Comparison of ENCODE assay signal across 10 cellular contexts in genomic region chr1:226661271-226661670, GRCh38.
DNase-seq lines count a peak whose midpoint lies in the region; ATAC-seq and TF ChIP-seq lines count a peak whose summit lies in the region.
"Had no signal": no experiment of that assay in that cellular context is flagged by ENCODE, and none has a peak within 500 bp of the region (broad histone marks: within the 10 kb centered on the region; RNA-seq: fewer than 3 reads in every experiment).

No MANE protein-coding gene starts in this region.

- H4K20me1 ChIP-seq in IMR-90 (ENCODE audit: insufficient read depth, low read length) = peaks cover 5% of the 10 kb centered on the region

- peaks cover 33% of the 10 kb centered on the region for H3K4me1 ChIP-seq in IMR-90 (ENCODE audit: control insufficient read depth, insufficient read depth, low read length)
- peaks cover 66% of the 10 kb centered on the region for H3K4me1 ChIP-seq in right cardiac atrium (ENCODE audit: control insufficient read depth, insufficient read depth, low read length)

- peak overlapping the region; percentile 7 for H2AK9ac ChIP-seq in IMR-90 (replicated peaks; ENCODE audit: low read depth, low read length, poor library complexity)

- peak overlapping the region; percentile 71; the same call in 1 of the 2 replicates for H2BK20ac ChIP-seq in IMR-90 (ENCODE audit: low read depth, low read length)

- no peak overlapping the region for H3K27ac ChIP-seq in IMR-90 (ENCODE audit: insufficient read depth, low read length)
- peak overlapping the region; percentile 98 for H3K27ac ChIP-seq in right cardiac atrium (ENCODE audit: low read length)
- H3K27ac ChIP-seq in skin epidermis = peak overlapping the region in 20 of 21 experiments; percentile 27 to 92 (median 82)

- peaks cover 98% of the 10 kb centered on the region for H3K4me1 Mint-ChIP-seq in activated CD8-positive, alpha-beta T cell treated with anti-CD3 and anti-CD28 coated beads for 36 hours (ENCODE audit: low read depth)

- no peaks in the 10 kb centered on the region for H3K27me3 Mint-ChIP-seq in activated CD8-positive, alpha-beta T cell treated with anti-CD3 and anti-CD28 coated beads for 36 hours

- peak overlapping the region; percentile 14; the same call in 1 of the 2 replicates for H3K18ac ChIP-seq in IMR-90 (ENCODE audit: low read depth, low read length)

- H3K36me3 Mint-ChIP-seq in activated CD8-positive, alpha-beta T cell treated with anti-CD3 and anti-CD28 coated beads for 36 hours (ENCODE audit: low read depth) = peaks cover 28% of the 10 kb centered on the region

- no peak overlapping the region for H4K5ac ChIP-seq in IMR-90 (ENCODE audit: low read depth, low read length)

- H3K79me1 ChIP-seq in IMR-90 (ENCODE audit: low read depth in 1 of 2, low read length in 2 of 2) = peaks cover 0 to 8% of the 10 kb centered on the region in 2 experiments; a peak in 2 of 4 replicates

- H3K9me3 Mint-ChIP-seq in activated CD8-positive, alpha-beta T cell treated with anti-CD3 and anti-CD28 coated beads for 36 hours = no peaks in the 10 kb centered on the region

- dilution Hi-C loops in IMR-90 (cut with HindIII; ENCODE audit: low sequenced_read_pairs, unreplicated experiment) = no loop called here

- POLR2A ChIA-PET in IMR-90 (lab: Charles Lee; ENCODE audit: unreplicated experiment) = no interaction called here
- POLR2A ChIA-PET in activated CD8-positive, alpha-beta T cell treated with anti-CD3 and anti-CD28 coated beads for 36 hours (lab: Charles Lee) = interaction anchor here (1.0 to 5.1 kb wide), 12 partner anchors 11 to 72 kb away, joined by 3 to 56 read pairs (median 4); no protein-coding TSS in a partner anchor

- H3K4me3 Mint-ChIP-seq in activated CD8-positive, alpha-beta T cell treated with anti-CD3 and anti-CD28 coated beads for 36 hours = no peak overlapping the region

- TF ChIP-seq RAD21 in IMR-90 (IDR thresholded peaks at IDR 0.05; ENCODE audit: low read length) = no peak

- no CpG with 5 or more reads among the region's 2 CpGs for WGBS in IMR-90 (ENCODE audit: extremely low coverage in 2 of 2, insufficient read length in 1 of 2), 2 experiments
- 73% methylated on average over 2 of the region's 2 CpGs for WGBS in right cardiac atrium

- CTCF ChIA-PET in IMR-90 (lab: Yijun Ruan, JAX) = interaction anchor here (0.6 kb wide), 1 partner anchor 337 kb away, joined by 5 read pairs; no protein-coding TSS in a partner anchor
- CTCF ChIA-PET in activated CD8-positive, alpha-beta T cell treated with anti-CD3 and anti-CD28 coated beads for 36 hours (lab: Charles Lee) = interaction anchor here (0.8 to 3.3 kb wide), 13 partner anchors 10 to 222 kb away, joined by 3 to 22 read pairs (median 5); partner anchors contain the start of gene ITPKB

- no peaks in the 10 kb centered on the region for H3K9me3 ChIP-seq in IMR-90 (ENCODE audit: control insufficient read depth, insufficient read depth, low read length)
- H3K9me3 ChIP-seq in right cardiac atrium (ENCODE audit: control insufficient read depth, low read length) = no peaks in the 10 kb centered on the region

- H2BK120ac ChIP-seq in IMR-90 (ENCODE audit: low read depth, low read length) = peak overlapping the region; percentile 74; the same call in 1 of the 2 replicates

- H4K8ac ChIP-seq in IMR-90 (ENCODE audit: low read depth in 2 of 2, low read length in 2 of 2) = peak overlapping the region; percentile 46 to 68; a peak in 2 of 4 replicates

- H2AK5ac ChIP-seq in IMR-90 (ENCODE audit: low read depth, low read length) = peak overlapping the region; percentile 90

- peaks cover 36% of the 10 kb centered on the region for H3K9me1 ChIP-seq in IMR-90 (ENCODE audit: insufficient read depth, low read length)

- intact Hi-C loops in IMR-90 (cut with micrococcal nuclease) (loop anchor here (5.0 kb wide), 1 partner anchor 76 kb away; the partner anchor contains the start of gene ITPKB), right cardiac atrium (cut with DNase I) (loop anchor here in 1 of 4 donors (5.0 kb wide), 1 partner anchor 46 kb away; no protein-coding TSS in a partner anchor)
- intact Hi-C loops in activated CD8-positive, alpha-beta T cell treated with anti-CD3 and anti-CD28 coated beads for 36 hours (cut with micrococcal nuclease) = no loop called here

- peak overlapping the region; percentile 51 for H4K91ac ChIP-seq in IMR-90 (ENCODE audit: insufficient read depth, low read depth, low read length)

- H2BK15ac ChIP-seq in IMR-90 (ENCODE audit: low read depth, low read length) = 0 out of 3 replicates have a peak overlapping the region, but pooled peaks have one; percentile 86

- no peak overlapping the region for H3K9ac ChIP-seq in IMR-90 (ENCODE audit: low read depth, low read length)

- no peak overlapping the region for H3K4me3 ChIP-seq in IMR-90 (ENCODE audit: insufficient read depth, low read depth, low read length)
- no peak overlapping the region for H3K4me3 ChIP-seq in right cardiac atrium (ENCODE audit: low read length)
- H3K4me3 ChIP-seq in skin epidermis = no peak overlapping the region
- no peak overlapping the region for H3K4me3 ChIP-seq in foreskin fibroblast (ENCODE audit: low read depth in 1 of 2, low read length in 2 of 2)

- no peak overlapping the region for H2BK5ac ChIP-seq in IMR-90 (ENCODE audit: low read depth, low read length, poor library complexity, severe bottlenecking)

- TF ChIP-seq POLR2A in IMR-90 (IDR thresholded peaks at IDR 0.05; ENCODE audit: low read depth, low read length) = no peak

- H3K23ac ChIP-seq in IMR-90 (ENCODE audit: low read depth, low read length) = peak overlapping the region; percentile 8; the same call in 1 of the 2 replicates

- H3K4ac ChIP-seq in IMR-90 (ENCODE audit: low read depth, low read length) = peak overlapping the region; percentile 19; the same call in 1 of the 2 replicates

- no peak overlapping the region for H3K56ac ChIP-seq in IMR-90 (ENCODE audit: extremely low read depth, insufficient read depth, low read length)

- in situ Hi-C loops in IMR-90 (cut with MboI; ENCODE audit: low sequenced_read_pairs) = no loop called here

- H3K27me3 ChIP-seq in IMR-90 (ENCODE audit: control insufficient read depth, insufficient read depth, low read length) (no peaks in the 10 kb centered on the region), right cardiac atrium (ENCODE audit: control insufficient read depth, insufficient read depth) (no peaks in the 10 kb centered on the region)

- peak overlapping the region; percentile 96 for H3K27ac Mint-ChIP-seq in activated CD8-positive, alpha-beta T cell treated with anti-CD3 and anti-CD28 coated beads for 36 hours

- no peak for TF ChIP-seq CTCF in IMR-90 (conservative IDR thresholded peaks at IDR 0.05; ENCODE audit: low read depth, low read length)
- no peak for TF ChIP-seq CTCF in activated CD8-positive, alpha-beta T cell treated with anti-CD3 and anti-CD28 coated beads for 36 hours (IDR thresholded peaks at IDR 0.05)
- TF ChIP-seq CTCF in foreskin fibroblast (IDR thresholded peaks at IDR 0.05; ENCODE audit: low read depth, low read length) = no peak

- H2AFZ ChIP-seq in IMR-90 (replicated peaks; ENCODE audit: low read length, poor library complexity) = no peak overlapping the region

- ATAC-seq in IMR-90 (ENCODE audit: low read depth) = no peak
- no peak for ATAC-seq in activated CD8-positive, alpha-beta T cell treated with anti-CD3 and anti-CD28 coated beads for 36 hours
- ATAC-seq in right cardiac atrium = no peak
- no peak for ATAC-seq in GM19035 (IDR thresholded peaks at IDR 0.05; ENCODE audit: unreplicated experiment)
- ATAC-seq in SK-N-SH treated with all-trans-retinoic acid at 6 μM for 48 hours = no peak

- peak overlapping the region; percentile 12; the same call in 1 of the 2 replicates for H3K14ac ChIP-seq in IMR-90 (replicated peaks; ENCODE audit: low read depth, low read length)

- H3K4me2 ChIP-seq in IMR-90 (ENCODE audit: low read depth, low read length) = no peak overlapping the region

- no peaks in the 10 kb centered on the region for H3K36me3 ChIP-seq in IMR-90 (ENCODE audit: control insufficient read depth, insufficient read depth, low read length)

- BruUV-seq in IMR-90 (replicated peaks; lab: Mats Ljungman, UMichigan) = no TSS peak

- DNase-seq in IMR-90 (no peak), right cardiac atrium (peak in 2 of 3 donors; percentile 7 to 20), foreskin fibroblast (no peak)
- peak; percentile 36 for DNase-seq in activated CD8-positive, alpha-beta T cell treated with anti-CD3 and anti-CD28 coated beads for 36 hours
- DNase-seq: effector CD4-positive, alpha-beta T cell; NCI-H187; RPMI8226 had no signal

TF ChIP-seq in IMR-90, 13 proteins besides CTCF, POLR2A, EP300 and RAD21 (continues in another document):
- TF ChIP-seq BHLHE40 (IDR thresholded peaks at IDR 0.05; ENCODE audit: low read depth, low read length) (no peak), CEBPB (IDR thresholded peaks at IDR 0.05; ENCODE audit: low read depth, low read length) (no peak), SMC3 (IDR thresholded peaks at IDR 0.05; ENCODE audit: low read depth, low read length) (no peak), MXI1 (IDR thresholded peaks at IDR 0.05; ENCODE audit: borderline replicate concordance, low read depth, low read length) (no peak), USF2 (IDR thresholded peaks at IDR 0.05; ENCODE audit: low read depth, low read length) (no peak), CHD1 (IDR thresholded peaks at IDR 0.05; ENCODE audit: low read depth, low read length) (no peak)

TF ChIP-seq in SK-N-SH treated with all-trans-retinoic acid at 6 μM for 48 hours, 23 proteins besides CTCF, POLR2A, EP300 and RAD21 (continues in another document):
- TF ChIP-seq ARNTL (CRISPR knock-in tag; IDR thresholded peaks at IDR 0.05; ENCODE audit: borderline replicate concordance, low read depth) (no peak), ZFP3 (CRISPR knock-in tag; IDR thresholded peaks at IDR 0.05) (no peak), POU6F1 (CRISPR knock-in tag; IDR thresholded peaks at IDR 0.05; ENCODE audit: borderline replicate concordance, low read depth) (no peak), CSDC2 (CRISPR knock-in tag; IDR thresholded peaks at IDR 0.05) (no peak)

Comparison
In these comparisons a context has a peak if more than half of its experiments do, and no peak if none do; other contexts are left out.
1. DNase-seq: peak in activated CD8-positive, alpha-beta T cell treated with anti-CD3 and anti-CD28 coated beads for 36 hours (single experiment) and right cardiac atrium (2 of 3); none in IMR-90 (single experiment) and foreskin fibroblast (0 of 2).